ENCODE assay signal across 1 cellular context in genomic region chr3:47984089-47984759, GRCh38.
TF ChIP-seq lines count a peak whose summit lies in the region.

No MANE protein-coding gene starts in this region.

TF ChIP-seq in endothelial cell of umbilical vein, 7 proteins besides CTCF, POLR2A, EP300 and RAD21 (continued from another document):
- TF ChIP-seq GATA2 (IDR thresholded peaks at IDR 0.05; ENCODE audit: insufficient read depth, insufficient read length, low read depth, low read length) (no peak), JUN (IDR thresholded peaks at IDR 0.05; ENCODE audit: borderline replicate concordance, insufficient read depth, insufficient read length, low read depth) (peak; percentile 33), MAX (IDR thresholded peaks at IDR 0.05; ENCODE audit: insufficient read depth, insufficient read length) (no peak)
